In genomic region chr2:157359628-157360027, GRCh38 we compare ENCODE assay signal across 26 cellular contexts. TPM values are rescaled to one million over a fixed set of nuclear protein-coding genes. Genes with fewer than 3 reads are reported as not detected.
"Had no signal": no experiment of that assay in that cellular context is flagged by ENCODE, and none has a peak within 500 bp of the region (broad histone marks: within the 10 kb centered on the region; RNA-seq: fewer than 3 reads in every experiment).

No MANE protein-coding gene starts in this region.

- DNase-seq: activated CD4-positive, alpha-beta T cell treated with anti-CD3 and anti-CD28 coated beads, Interleukin-2, amount 50 U/mL, for 1 hour; activated CD4-positive, CD25-positive, alpha-beta regulatory T cell treated with anti-CD3 and anti-CD28 coated beads, Interleukin-2, amount 50 U/mL, for 72 hours; activated CD8-positive, alpha-beta T cell treated with anti-CD3 and anti-CD28 coated beads, Interleukin-2, amount 10 ng/mL, durations not matched to agents 7 days and 5 days; activated naive CD4-positive, alpha-beta T cell; activated naive CD8-positive, alpha-beta T cell treated with anti-CD3 and anti-CD28 coated beads for 36 hours; activated T-cell treated with anti-CD3 and anti-CD28 coated beads, Interleukin-2, amount 50 U/mL, for 1 hour; effector memory CD4-positive, alpha-beta T cell; foreskin melanocyte; kidney; lower lobe of right lung; mesendoderm; naive B cell; small intestine; stimulated activated CD4-positive, alpha-beta T cell treated with anti-CD3 and anti-CD28 coated beads, Interleukin-2, amount 100 ng/mL, for 24 hours; trophoblast cell; uterus; WERI-Rb-1 had no signal

- H3K27me3 ChIP-seq: breast epithelium, uterus had no signal

- H3K9me3 ChIP-seq: breast epithelium, lower lobe of right lung, uterus had no signal

- FAIRE-seq: astrocyte, colon, kidney, TTC549 had no signal

- H3K4me1 ChIP-seq: breast epithelium, lower lobe of right lung, uterus had no signal

- H3K27ac ChIP-seq: breast epithelium, lower lobe of right lung, uterus, WERI-Rb-1 had no signal

- ATAC-seq: activated CD8-positive, alpha-beta T cell treated with anti-CD3 and anti-CD28 coated beads, Interleukin-2, amount 10 ng/mL, durations not matched to agents 7 days and 5 days; lower lobe of right lung; sciatic nerve; stimulated activated effector memory CD8-positive, alpha-beta T cell treated with anti-CD3 and anti-CD28 coated beads, Interleukin-12 subunit alpha, Interleukin-12 subunit beta, amount 100 ng/mL, for 72 hours had no signal

- H3K4me3 ChIP-seq: breast epithelium, lower lobe of right lung, uterus had no signal

- H3K36me3 ChIP-seq: breast epithelium, lower lobe of right lung, uterus, WERI-Rb-1 had no signal

RNA-seq across cellular contexts. Expression of gene ERMN, which starts 34.0 kb away (rescaled TPM):
- total RNA-seq: dermis microvascular lymphatic vessel endothelial cell, mucosa of gallbladder, renal cortical epithelial cell had no signal
